In genomic region chr17:59853168-59853918, GRCh38 we compare ENCODE assay signal across 2 cellular contexts.
TF ChIP-seq lines count a peak whose summit lies in the region.

No MANE protein-coding gene starts in this region.

TF ChIP-seq in K562, 482 proteins besides CTCF, POLR2A, EP300 and RAD21 (continued from another document and continues in another):
- TF ChIP-seq PBX2 (CRISPR knock-in tag; IDR thresholded peaks at IDR 0.05; ENCODE audit: low read depth) (no peak), PBX2 (tag; conservative IDR thresholded peaks at IDR 0.05; ENCODE audit: low read depth) (no peak), FIP1L1 (IDR thresholded peaks at IDR 0.05; ENCODE audit: low read depth, low read length, poor library complexity, severe bottlenecking) (no peak), ZNF24 (IDR thresholded peaks at IDR 0.05) (0 out of 2 replicates have a peak, but pooled peaks have one; percentile 47), CGGBP1 (CRISPR knock-in tag; IDR thresholded peaks at IDR 0.05) (no peak), ZBTB12 (CRISPR knock-in tag; IDR thresholded peaks at IDR 0.05) (no peak), GABPB2 (CRISPR knock-in tag; conservative IDR thresholded peaks at IDR 0.05) (no peak), MBD1 (CRISPR knock-in tag; IDR thresholded peaks at IDR 0.05) (no peak), NUFIP1 (IDR thresholded peaks at IDR 0.05; ENCODE audit: partially characterized antibody) (no peak), GATAD2B (IDR thresholded peaks at IDR 0.05; ENCODE audit: borderline replicate concordance) (0 out of 2 replicates have a peak, but pooled peaks have one; percentile 36), NEUROD1 (IDR thresholded peaks at IDR 0.05; ENCODE audit: borderline replicate concordance, low read depth, low read length, partially characterized antibody) (no peak), ZNF766 (CRISPR knock-in tag; conservative IDR thresholded peaks at IDR 0.05) (0 out of 2 replicates have a peak, but pooled peaks have one; percentile 28), TCF15 (CRISPR knock-in tag; IDR thresholded peaks at IDR 0.05) (no peak), ID3 (CRISPR knock-in tag; IDR thresholded peaks at IDR 0.05) (no peak), ID3 (tag; IDR thresholded peaks at IDR 0.05) (no peak), STAG1 (CRISPR knock-in tag; IDR thresholded peaks at IDR 0.05; ENCODE audit: borderline replicate concordance) (no peak), STAT6 (CRISPR knock-in tag; IDR thresholded peaks at IDR 0.05) (no peak), ESRRA (IDR thresholded peaks at IDR 0.05; ENCODE audit: borderline replicate concordance, low read depth) (no peak), FOXK1 (CRISPR knock-in tag; IDR thresholded peaks at IDR 0.05; ENCODE audit: borderline replicate concordance) (no peak), TARDBP (IDR thresholded peaks at IDR 0.05) (no peak)

TF ChIP-seq in HepG2, 621 proteins besides CTCF, POLR2A, EP300 and RAD21 (continued from another document and continues in another):
- peak; percentile 94 for TF ChIP-seq ATF2 (CRISPR knock-in tag; IDR thresholded peaks at IDR 0.05)
- TF ChIP-seq CENPBD1 (CRISPR knock-in tag; IDR thresholded peaks at IDR 0.05; ENCODE audit: borderline replicate concordance, low read depth): 0 out of 2 replicates have a peak, but pooled peaks have one; percentile 77
- no peak for TF ChIP-seq ZKSCAN1 (IDR thresholded peaks at IDR 0.05; ENCODE audit: low read length)
- TF ChIP-seq ZNF274 (CRISPR knock-in tag; IDR thresholded peaks at IDR 0.05): no peak
- TF ChIP-seq CSRNP2 (CRISPR knock-in tag; conservative IDR thresholded peaks at IDR 0.05; ENCODE audit: low read depth): no peak
- TF ChIP-seq ZNF407 (CRISPR knock-in tag; IDR thresholded peaks at IDR 0.05; ENCODE audit: not compliant biosample characterization): no peak
- peak; percentile 93 for TF ChIP-seq ZNF691 (CRISPR knock-in tag; IDR thresholded peaks at IDR 0.05; ENCODE audit: borderline replicate concordance, low read depth)
- TF ChIP-seq ZBTB34 (CRISPR knock-in tag; IDR thresholded peaks at IDR 0.05): no peak; the same call in 1 of the 2 replicates
- no peak for TF ChIP-seq ZNF660 (CRISPR knock-in tag; IDR thresholded peaks at IDR 0.05; ENCODE audit: borderline replicate concordance, low read depth)
- TF ChIP-seq ZFP36L1 (CRISPR knock-in tag; IDR thresholded peaks at IDR 0.05): peak; percentile 83
- peak; percentile 80 for TF ChIP-seq ZNF788 (CRISPR knock-in tag; IDR thresholded peaks at IDR 0.05; ENCODE audit: borderline replicate concordance)
- TF ChIP-seq NRL (CRISPR knock-in tag; IDR thresholded peaks at IDR 0.05; ENCODE audit: borderline replicate concordance): no peak
- peak; percentile 87 for TF ChIP-seq DRAP1 (CRISPR knock-in tag; IDR thresholded peaks at IDR 0.05)
- TF ChIP-seq AKAP8 (CRISPR knock-in tag; IDR thresholded peaks at IDR 0.05): no peak
- no peak for TF ChIP-seq KLF15 (CRISPR knock-in tag; IDR thresholded peaks at IDR 0.05; ENCODE audit: borderline replicate concordance)
- TF ChIP-seq FIP1L1 (IDR thresholded peaks at IDR 0.05; ENCODE audit: borderline replicate concordance, insufficient read depth, low read depth, low read length): no peak
- TF ChIP-seq ADNP (CRISPR knock-in tag; IDR thresholded peaks at IDR 0.05): no peak
- peak; percentile 64 for TF ChIP-seq MYC (CRISPR knock-in tag; IDR thresholded peaks at IDR 0.05; ENCODE audit: borderline replicate concordance)
- TF ChIP-seq SATB2 (CRISPR knock-in tag; IDR thresholded peaks at IDR 0.05): no peak
- TF ChIP-seq ZNF331 (CRISPR knock-in tag; IDR thresholded peaks at IDR 0.05): peak; percentile 96
- TF ChIP-seq KAT8 (CRISPR knock-in tag; IDR thresholded peaks at IDR 0.05): peak; percentile 93
- no peak for TF ChIP-seq KIAA2018 (CRISPR knock-in tag; IDR thresholded peaks at IDR 0.05; ENCODE audit: borderline replicate concordance)
